15 cellular contexts compared by ENCODE assay signal in the genomic region with DNA sequence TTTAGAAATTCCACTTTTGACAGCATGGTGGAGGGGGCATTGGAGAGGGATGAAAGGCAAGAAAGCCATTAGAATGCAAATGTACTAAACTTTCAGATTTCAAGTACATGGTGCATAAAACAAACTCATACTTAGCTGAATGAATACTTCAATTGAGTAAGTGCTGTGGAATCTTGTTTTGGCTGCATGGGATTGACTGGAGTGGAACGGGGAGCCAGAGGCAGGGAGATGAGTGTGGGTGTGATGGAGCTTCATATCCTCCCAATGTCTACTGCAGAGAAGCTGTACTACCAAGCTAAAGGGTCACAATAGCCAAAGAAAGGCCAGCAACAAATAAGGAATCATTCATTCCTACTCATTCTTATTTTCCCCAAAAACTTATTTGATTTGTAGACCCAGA. TPM values are rescaled to one million over a fixed set of nuclear protein-coding genes. Genes with fewer than 3 reads are reported as not detected.
DNase-seq lines count a peak whose midpoint lies in the region; ATAC-seq, FAIRE-seq and TF ChIP-seq lines count a peak whose summit lies in the region.
"Had no signal": no experiment of that assay in that cellular context is flagged by ENCODE, and none has a peak within 500 bp of the region (broad histone marks: within the 10 kb centered on the region; RNA-seq: fewer than 3 reads in every experiment).

No MANE protein-coding gene starts in this region.

- H3K9me3 Mint-ChIP-seq in astrocyte (ENCODE audit: unreplicated experiment) = no peaks in the 10 kb centered on the region
- peaks cover 0 to 6% (median 4%) of the 10 kb centered on the region in 7 donors for H3K9me3 Mint-ChIP-seq in CD14-positive monocyte

- H3K4me3 Mint-ChIP-seq in astrocyte (ENCODE audit: unreplicated experiment) = no peak overlapping the region
- no peak overlapping the region for H3K4me3 Mint-ChIP-seq in CD14-positive monocyte
- H3K4me3 Mint-ChIP-seq: CD8-positive, alpha-beta T cell had no signal

- intact Hi-C loops in CD14-positive monocyte (cut with micrococcal nuclease) = no loop called here

- peaks cover 3% of the 10 kb centered on the region for H4K20me1 ChIP-seq in astrocyte (ENCODE audit: insufficient read depth, low read length)

- H3K27me3 Mint-ChIP-seq in astrocyte (ENCODE audit: low read depth, unreplicated experiment) = no peaks in the 10 kb centered on the region
- no peaks in the 10 kb centered on the region for H3K27me3 Mint-ChIP-seq in CD14-positive monocyte (ENCODE audit: low read depth in 3 of 3)

- no peak overlapping the region for H3K4me2 ChIP-seq in astrocyte (ENCODE audit: low read length)

- H3K9ac ChIP-seq in astrocyte (ENCODE audit: low read length) = no peak overlapping the region

- no peak overlapping the region for H3K4me3 ChIP-seq in astrocyte (ENCODE audit: insufficient read depth, low read depth, low read length)

- H3K27ac ChIP-seq in astrocyte (ENCODE audit: low read depth, low read length) = no peak overlapping the region

- H3K27ac Mint-ChIP-seq in astrocyte (ENCODE audit: unreplicated experiment) = no peak overlapping the region
- no peak overlapping the region for H3K27ac Mint-ChIP-seq in CD14-positive monocyte
- H3K27ac Mint-ChIP-seq: CD8-positive, alpha-beta T cell had no signal

- no peaks in the 10 kb centered on the region for H3K79me2 ChIP-seq in astrocyte (ENCODE audit: insufficient read depth, low read length)

- peaks cover 5% of the 10 kb centered on the region for H3K4me1 ChIP-seq in astrocyte (ENCODE audit: insufficient read depth, low read length)

- ATAC-seq in GM19463 (IDR thresholded peaks at IDR 0.05; ENCODE audit: unreplicated experiment) = no peak
- ATAC-seq: CD8-positive, alpha-beta T cell had no signal

- H3K36me3 ChIP-seq in astrocyte (ENCODE audit: insufficient read depth, low read length) = peaks cover 3% of the 10 kb centered on the region

- no peaks in the 10 kb centered on the region for H3K9me3 ChIP-seq in astrocyte (ENCODE audit: insufficient read depth, low read depth, low read length)

- FAIRE-seq in astrocyte (lab: Jason Lieb, UNC) = no peak
- FAIRE-seq: D721Med had no signal

- TF ChIP-seq CTCF in astrocyte (IDR thresholded peaks at IDR 0.05; ENCODE audit: insufficient read depth, low read depth, low read length) (no peak), CD14-positive monocyte (IDR thresholded peaks at IDR 0.05) (no peak)

- H3K4me1 Mint-ChIP-seq in astrocyte (ENCODE audit: low read depth, unreplicated experiment) (peaks cover 7% of the 10 kb centered on the region), CD14-positive monocyte (no peaks in the 10 kb centered on the region)

- no peaks in the 10 kb centered on the region for H3K27me3 ChIP-seq in astrocyte (ENCODE audit: insufficient read depth, low read length)

- DNase-seq in EL = peak; percentile 1
- peak; percentile 45 for DNase-seq in astrocyte (ENCODE audit: low read depth)
- DNase-seq in hepatic stellate cell (ENCODE audit: low spot score) = peak; percentile 10
- no peak for DNase-seq in CD14-positive monocyte (ENCODE audit: low spot score)
- no peak for DNase-seq in NCI-H1105 (lab: John Stamatoyannopoulos, UW)
- no peak for DNase-seq in NCI-H748 (lab: John Stamatoyannopoulos, UW; ENCODE audit: unreplicated experiment)
- DNase-seq: CD8-positive, alpha-beta T cell; DMS79 treated with DMSO at 0.1 percent for 48 hours; GDM1; NCI-H1092; NCI-H1694; NCI-H526 treated with DMSO at 0.1 percent for 48 hours; SHP77 had no signal

- H3K36me3 Mint-ChIP-seq in astrocyte (ENCODE audit: low read depth, unreplicated experiment) (peaks cover 42% of the 10 kb centered on the region), CD14-positive monocyte (peaks cover 41 to 47% of the 10 kb centered on the region in 2 donors)

- no peak overlapping the region for H2AFZ ChIP-seq in astrocyte (ENCODE audit: low read depth, low read length)

RNA-seq across cellular contexts. Expression of a gene that starts 52.3 kb away (rescaled TPM):
- 51.2 and 59.0 TPM in 2 replicates for total RNA-seq in astrocyte
- 1 to 10 TPM; 2.3 to 3.9 TPM for polyA plus RNA-seq in CD14-positive monocyte

Comparison
In these comparisons a context has a peak if more than half of its experiments do, and no peak if none do; other contexts are left out.
1. DNase-seq: peak in EL (single experiment), astrocyte (single experiment) and hepatic stellate cell (single experiment); none in CD14-positive monocyte (single experiment), NCI-H1105 (single experiment) and NCI-H748 (single experiment).